21 cellular contexts compared by ENCODE assay signal in genomic region chr6:75993236-75994162, GRCh38.
"Had no signal": no experiment of that assay in that cellular context is flagged by ENCODE, and none has a peak within 500 bp of the region (broad histone marks: within the 10 kb centered on the region; RNA-seq: fewer than 3 reads in every experiment).

No MANE protein-coding gene starts in this region.

- H3K27ac ChIP-seq: breast epithelium, gastroesophageal sphincter, right atrium auricular region, skin epidermis, tibial artery, uterus had no signal

- H3K36me3 Mint-ChIP-seq: immature natural killer cell; naive thymus-derived CD8-positive, alpha-beta T cell; stimulated activated naive B cell treated with anti-CD40 and anti-IgM and Interleukin-4, amounts not matched to agents 10 μg/mL and 1 μg/mL and 100 μg/mL, for 72 hours; T-cell had no signal

- H3K4me3 Mint-ChIP-seq: dendritic cell treated with granulocyte-macrophage colony-stimulating factor and Interleukin-4, amounts not matched to agents 40 ng/mL and 50 ng/mL, for 4 days; effector memory CD8-positive, alpha-beta T cell; immature natural killer cell; naive thymus-derived CD8-positive, alpha-beta T cell; stimulated activated naive B cell treated with anti-CD40 and anti-IgM and Interleukin-4, amounts not matched to agents 10 μg/mL and 1 μg/mL and 100 μg/mL, for 72 hours; T-cell had no signal

- H3K27me3 ChIP-seq: breast epithelium, gastroesophageal sphincter, right atrium auricular region, tibial artery, uterus had no signal

- DNase-seq: activated CD4-positive, CD25-positive, alpha-beta regulatory T cell treated with anti-CD3 and anti-CD28 coated beads, Interleukin-2, amount 50 U/mL, for 72 hours; activated naive CD4-positive, alpha-beta T cell treated with Interleukin-2 at 50 U/mL for 16 hours; aorta; effector memory CD8-positive, alpha-beta T cell; erythroblast; immature natural killer cell; naive thymus-derived CD8-positive, alpha-beta T cell; nucleus accumbens; stimulated activated CD4-positive, alpha-beta T cell treated with anti-CD3 and anti-CD28 coated beads, Interleukin-15, amount 100 ng/mL, for 24 hours; stimulated activated CD4-positive, alpha-beta T cell treated with anti-CD3 and anti-CD28 coated beads, Interleukin-4, amount 100 ng/mL, for 1 hour; stimulated activated naive B cell treated with anti-CD40 and anti-IgM and Interleukin-4, amounts not matched to agents 10 μg/mL and 1 μg/mL and 100 μg/mL, for 72 hours; T-cell; T-helper 9 cell; tibial artery; uterus had no signal

- H3K4me1 ChIP-seq: breast epithelium, gastroesophageal sphincter, right atrium auricular region, tibial artery, uterus had no signal

- H3K4me3 ChIP-seq: breast epithelium, gastroesophageal sphincter, lung, right atrium auricular region, skin epidermis, tibial artery, uterus had no signal

- H3K27ac Mint-ChIP-seq: dendritic cell treated with granulocyte-macrophage colony-stimulating factor and Interleukin-4, amounts not matched to agents 40 ng/mL and 50 ng/mL, for 4 days; effector memory CD8-positive, alpha-beta T cell; immature natural killer cell; naive thymus-derived CD8-positive, alpha-beta T cell; stimulated activated naive B cell treated with anti-CD40 and anti-IgM and Interleukin-4, amounts not matched to agents 10 μg/mL and 1 μg/mL and 100 μg/mL, for 72 hours; T-cell had no signal

- H3K36me3 ChIP-seq: breast epithelium, gastroesophageal sphincter, right atrium auricular region, tibial artery, uterus had no signal

- ATAC-seq: effector memory CD8-positive, alpha-beta T cell; gastroesophageal sphincter; naive thymus-derived CD8-positive, alpha-beta T cell; stimulated activated naive B cell treated with anti-CD40 and anti-IgM and Interleukin-4, amounts not matched to agents 10 μg/mL and 1 μg/mL and 100 μg/mL, for 72 hours; T-cell had no signal

- H3K27me3 Mint-ChIP-seq: dendritic cell treated with granulocyte-macrophage colony-stimulating factor and Interleukin-4, amounts not matched to agents 40 ng/mL and 50 ng/mL, for 4 days; stimulated activated naive B cell treated with anti-CD40 and anti-IgM and Interleukin-4, amounts not matched to agents 10 μg/mL and 1 μg/mL and 100 μg/mL, for 72 hours had no signal

- H3K9me3 ChIP-seq: breast epithelium, gastroesophageal sphincter, right atrium auricular region, tibial artery, uterus had no signal

- H3K4me1 Mint-ChIP-seq: immature natural killer cell; naive thymus-derived CD8-positive, alpha-beta T cell; stimulated activated naive B cell treated with anti-CD40 and anti-IgM and Interleukin-4, amounts not matched to agents 10 μg/mL and 1 μg/mL and 100 μg/mL, for 72 hours; T-cell had no signal
